1 cellular context compared by ENCODE assay signal in genomic region chr2:201071305-201072200, GRCh38.
A peak's percentile ranks its signal among the peaks of the same experiment; 100 is the strongest.
TF ChIP-seq lines count a peak whose summit lies in the region.

Gene HYCC2 (minus strand): TSS chr2:201071671. CDS start chr2:201024009, 47,662 bp downstream.
Gene NDUFB3 (plus strand): TSS chr2:201072001. CDS start chr2:201078883, 6,882 bp downstream.

TF ChIP-seq in K562, 482 proteins besides CTCF, POLR2A, EP300 and RAD21 (continued from another document and continues in another):
- TF ChIP-seq CEBPZ (IDR thresholded peaks at IDR 0.05; ENCODE audit: borderline replicate concordance, low read depth, low read length) (no peak), PHB (CRISPR knock-in tag; IDR thresholded peaks at IDR 0.05) (no peak), GMEB1 (CRISPR knock-in tag; IDR thresholded peaks at IDR 0.05) (0 out of 2 replicates have a peak, but pooled peaks have one; percentile 24), YY1 (IDR thresholded peaks at IDR 0.05; ENCODE audit: borderline replicate concordance in 1 of 3, control insufficient read depth in 1 of 3, extremely low read depth in 1 of 3, insufficient read depth in 3 of 3, insufficient read length in 1 of 3, insufficient replicate concordance in 2 of 3, low read depth in 1 of 3, low read length in 2 of 3) (peak in 1 of 3 experiments; percentile 54), RFX1 (IDR thresholded peaks at IDR 0.05) (peak; percentile 39; the same call in 1 of the 2 replicates), ZNF584 (CRISPR knock-in tag; IDR thresholded peaks at IDR 0.05; ENCODE audit: low read depth) (no peak), TCF7 (IDR thresholded peaks at IDR 0.05; ENCODE audit: borderline replicate concordance) (no peak), GTF2F1 (IDR thresholded peaks at IDR 0.05; ENCODE audit: low read depth, low read length) (0 out of 2 replicates have a peak, but pooled peaks have one; percentile 29), NR2C2 (CRISPR knock-in tag; IDR thresholded peaks at IDR 0.05) (peak; percentile 85), NR2C2 (tag; IDR thresholded peaks at IDR 0.05) (peak; percentile 97), MCM7 (IDR thresholded peaks at IDR 0.05) (peak in 1 of 2 experiments; percentile 2; a peak in 1 of 4 replicates), NCOR1 (IDR thresholded peaks at IDR 0.05) (no peak), XRCC4 (IDR thresholded peaks at IDR 0.05; ENCODE audit: extremely low read depth, insufficient read depth, insufficient read length) (no peak), SRF (CRISPR knock-in tag; IDR thresholded peaks at IDR 0.05) (0 out of 4 replicates have a peak, but pooled peaks of 1 of the 2 experiments have one; percentile 32), ESRRB (CRISPR knock-in tag; IDR thresholded peaks at IDR 0.05; ENCODE audit: borderline replicate concordance) (no peak), ZNF436 (CRISPR knock-in tag; IDR thresholded peaks at IDR 0.05) (no peak), EGR1 (conservative IDR thresholded peaks at IDR 0.05) (peak; percentile 52), ZNF766 (CRISPR knock-in tag; conservative IDR thresholded peaks at IDR 0.05) (0 out of 2 replicates have a peak, but pooled peaks have one; percentile 41), RCOR1 (IDR thresholded peaks at IDR 0.05; ENCODE audit: borderline replicate concordance in 1 of 2, low read depth in 2 of 2, low read length in 2 of 2) (no peak; a peak in 1 of 4 replicates), ZBTB17 (CRISPR knock-in tag; IDR thresholded peaks at IDR 0.05) (no peak), RBM15 (IDR thresholded peaks at IDR 0.05; ENCODE audit: insufficient read depth, low read length) (no peak), ZNF707 (CRISPR knock-in tag; conservative IDR thresholded peaks at IDR 0.05) (no peak), DACH1 (IDR thresholded peaks at IDR 0.05; ENCODE audit: partially characterized antibody) (peak; percentile 9), U2AF2 (optimal IDR thresholded peaks at IDR 0.05; ENCODE audit: low read depth, low read length) (no peak), C11orf30 (IDR thresholded peaks at IDR 0.05; ENCODE audit: low read depth) (peak; percentile 99), SRSF1 (IDR thresholded peaks at IDR 0.05; ENCODE audit: low read depth, low read length) (no peak), HMGN3 (IDR thresholded peaks at IDR 0.05; ENCODE audit: borderline replicate concordance, extremely low read depth, insufficient read length, low read depth, low read length) (no peak), SLC30A9 (CRISPR knock-in tag; IDR thresholded peaks at IDR 0.05) (no peak), MBD2 (IDR thresholded peaks at IDR 0.05; ENCODE audit: borderline replicate concordance, low read depth) (peak; percentile 92), XRCC5 (IDR thresholded peaks at IDR 0.05; ENCODE audit: low read depth, low read length) (0 out of 2 replicates have a peak, but pooled peaks have one; percentile 43), SIX5 (IDR thresholded peaks at IDR 0.05; ENCODE audit: borderline replicate concordance in 1 of 2, insufficient read depth in 1 of 2, low read depth in 1 of 2, low read length in 2 of 2) (peak in 1 of 2 experiments; percentile 38; a peak in 2 of 4 replicates), PHF8 (IDR thresholded peaks at IDR 0.05; ENCODE audit: borderline replicate concordance, low read length) (peak; percentile 81; the same call in 1 of the 2 replicates), TSC22D4 (tag; IDR thresholded peaks at IDR 0.05) (no peak), POLR2H (tag; IDR thresholded peaks at IDR 0.05; ENCODE audit: low read depth) (no peak), TRIM25 (IDR thresholded peaks at IDR 0.05; ENCODE audit: borderline replicate concordance) (no peak), MTA2 (IDR thresholded peaks at IDR 0.05; ENCODE audit: low read depth) (no peak), SMARCA4 (IDR thresholded peaks at IDR 0.05) (no peak; the same call in 1 of the 2 replicates), ETV5 (CRISPR knock-in tag; IDR thresholded peaks at IDR 0.05; ENCODE audit: low read depth) (no peak; the same call in 1 of the 2 replicates), L3MBTL2 (IDR thresholded peaks at IDR 0.05) (peak; percentile 27; the same call in 1 of the 2 replicates), ZNF655 (CRISPR knock-in tag; IDR thresholded peaks at IDR 0.05) (no peak), TARDBP (IDR thresholded peaks at IDR 0.05) (no peak), CREM (IDR thresholded peaks at IDR 0.05; ENCODE audit: low read depth) (peak; percentile 66; the same call in 1 of the 2 replicates), SRSF3 (IDR thresholded peaks at IDR 0.05; ENCODE audit: insufficient read depth, low read length) (no peak)
- TF ChIP-seq, protein P1, sequence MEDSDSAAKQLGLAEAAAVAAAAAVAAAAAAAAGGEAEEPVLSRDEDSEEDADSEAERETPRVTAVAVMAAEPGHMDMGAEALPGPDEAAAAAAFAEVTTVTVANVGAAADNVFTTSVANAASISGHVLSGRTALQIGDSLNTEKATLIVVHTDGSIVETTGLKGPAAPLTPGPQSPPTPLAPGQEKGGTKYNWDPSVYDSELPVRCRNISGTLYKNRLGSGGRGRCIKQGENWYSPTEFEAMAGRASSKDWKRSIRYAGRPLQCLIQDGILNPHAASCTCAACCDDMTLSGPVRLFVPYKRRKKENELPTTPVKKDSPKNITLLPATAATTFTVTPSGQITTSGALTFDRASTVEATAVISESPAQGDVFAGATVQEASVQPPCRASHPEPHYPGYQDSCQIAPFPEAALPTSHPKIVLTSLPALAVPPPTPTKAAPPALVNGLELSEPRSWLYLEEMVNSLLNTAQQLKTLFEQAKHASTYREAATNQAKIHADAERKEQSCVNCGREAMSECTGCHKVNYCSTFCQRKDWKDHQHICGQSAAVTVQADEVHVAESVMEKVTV (CRISPR knock-in tag; IDR thresholded peaks at IDR 0.05), result no peak
- TF ChIP-seq, protein P2, sequence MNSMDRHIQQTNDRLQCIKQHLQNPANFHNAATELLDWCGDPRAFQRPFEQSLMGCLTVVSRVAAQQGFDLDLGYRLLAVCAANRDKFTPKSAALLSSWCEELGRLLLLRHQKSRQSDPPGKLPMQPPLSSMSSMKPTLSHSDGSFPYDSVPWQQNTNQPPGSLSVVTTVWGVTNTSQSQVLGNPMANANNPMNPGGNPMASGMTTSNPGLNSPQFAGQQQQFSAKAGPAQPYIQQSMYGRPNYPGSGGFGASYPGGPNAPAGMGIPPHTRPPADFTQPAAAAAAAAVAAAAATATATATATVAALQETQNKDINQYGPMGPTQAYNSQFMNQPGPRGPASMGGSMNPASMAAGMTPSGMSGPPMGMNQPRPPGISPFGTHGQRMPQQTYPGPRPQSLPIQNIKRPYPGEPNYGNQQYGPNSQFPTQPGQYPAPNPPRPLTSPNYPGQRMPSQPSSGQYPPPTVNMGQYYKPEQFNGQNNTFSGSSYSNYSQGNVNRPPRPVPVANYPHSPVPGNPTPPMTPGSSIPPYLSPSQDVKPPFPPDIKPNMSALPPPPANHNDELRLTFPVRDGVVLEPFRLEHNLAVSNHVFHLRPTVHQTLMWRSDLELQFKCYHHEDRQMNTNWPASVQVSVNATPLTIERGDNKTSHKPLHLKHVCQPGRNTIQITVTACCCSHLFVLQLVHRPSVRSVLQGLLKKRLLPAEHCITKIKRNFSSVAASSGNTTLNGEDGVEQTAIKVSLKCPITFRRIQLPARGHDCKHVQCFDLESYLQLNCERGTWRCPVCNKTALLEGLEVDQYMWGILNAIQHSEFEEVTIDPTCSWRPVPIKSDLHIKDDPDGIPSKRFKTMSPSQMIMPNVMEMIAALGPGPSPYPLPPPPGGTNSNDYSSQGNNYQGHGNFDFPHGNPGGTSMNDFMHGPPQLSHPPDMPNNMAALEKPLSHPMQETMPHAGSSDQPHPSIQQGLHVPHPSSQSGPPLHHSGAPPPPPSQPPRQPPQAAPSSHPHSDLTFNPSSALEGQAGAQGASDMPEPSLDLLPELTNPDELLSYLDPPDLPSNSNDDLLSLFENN (IDR thresholded peaks at IDR 0.05; ENCODE audit: low read depth in 2 of 2, low read length in 2 of 2), result no peak
- TF ChIP-seq, protein P3, sequence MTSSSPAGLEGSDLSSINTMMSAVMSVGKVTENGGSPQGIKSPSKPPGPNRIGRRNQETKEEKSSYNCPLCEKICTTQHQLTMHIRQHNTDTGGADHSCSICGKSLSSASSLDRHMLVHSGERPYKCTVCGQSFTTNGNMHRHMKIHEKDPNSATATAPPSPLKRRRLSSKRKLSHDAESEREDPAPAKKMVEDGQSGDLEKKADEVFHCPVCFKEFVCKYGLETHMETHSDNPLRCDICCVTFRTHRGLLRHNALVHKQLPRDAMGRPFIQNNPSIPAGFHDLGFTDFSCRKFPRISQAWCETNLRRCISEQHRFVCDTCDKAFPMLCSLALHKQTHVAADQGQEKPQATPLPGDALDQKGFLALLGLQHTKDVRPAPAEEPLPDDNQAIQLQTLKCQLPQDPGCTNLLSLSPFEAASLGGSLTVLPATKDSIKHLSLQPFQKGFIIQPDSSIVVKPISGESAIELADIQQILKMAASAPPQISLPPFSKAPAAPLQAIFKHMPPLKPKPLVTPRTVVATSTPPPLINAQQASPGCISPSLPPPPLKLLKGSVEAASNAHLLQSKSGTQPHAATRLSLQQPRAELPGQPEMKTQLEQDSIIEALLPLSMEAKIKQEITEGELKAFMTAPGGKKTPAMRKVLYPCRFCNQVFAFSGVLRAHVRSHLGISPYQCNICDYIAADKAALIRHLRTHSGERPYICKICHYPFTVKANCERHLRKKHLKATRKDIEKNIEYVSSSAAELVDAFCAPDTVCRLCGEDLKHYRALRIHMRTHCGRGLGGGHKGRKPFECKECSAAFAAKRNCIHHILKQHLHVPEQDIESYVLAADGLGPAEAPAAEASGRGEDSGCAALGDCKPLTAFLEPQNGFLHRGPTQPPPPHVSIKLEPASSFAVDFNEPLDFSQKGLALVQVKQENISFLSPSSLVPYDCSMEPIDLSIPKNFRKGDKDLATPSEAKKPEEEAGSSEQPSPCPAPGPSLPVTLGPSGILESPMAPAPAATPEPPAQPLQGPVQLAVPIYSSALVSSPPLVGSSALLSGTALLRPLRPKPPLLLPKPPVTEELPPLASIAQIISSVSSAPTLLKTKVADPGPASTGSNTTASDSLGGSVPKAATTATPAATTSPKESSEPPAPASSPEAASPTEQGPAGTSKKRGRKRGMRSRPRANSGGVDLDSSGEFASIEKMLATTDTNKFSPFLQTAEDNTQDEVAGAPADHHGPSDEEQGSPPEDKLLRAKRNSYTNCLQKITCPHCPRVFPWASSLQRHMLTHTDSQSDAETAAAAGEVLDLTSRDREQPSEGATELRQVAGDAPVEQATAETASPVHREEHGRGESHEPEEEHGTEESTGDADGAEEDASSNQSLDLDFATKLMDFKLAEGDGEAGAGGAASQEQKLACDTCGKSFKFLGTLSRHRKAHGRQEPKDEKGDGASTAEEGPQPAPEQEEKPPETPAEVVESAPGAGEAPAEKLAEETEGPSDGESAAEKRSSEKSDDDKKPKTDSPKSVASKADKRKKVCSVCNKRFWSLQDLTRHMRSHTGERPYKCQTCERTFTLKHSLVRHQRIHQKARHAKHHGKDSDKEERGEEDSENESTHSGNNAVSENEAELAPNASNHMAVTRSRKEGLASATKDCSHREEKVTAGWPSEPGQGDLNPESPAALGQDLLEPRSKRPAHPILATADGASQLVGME (CRISPR knock-in tag; IDR thresholded peaks at IDR 0.05), result no peak
